In genomic region chr12:29148958-29149690, GRCh38 we compare ENCODE assay signal across 8 cellular contexts. TPM values are rescaled to one million over a fixed set of nuclear protein-coding genes. Genes with fewer than 3 reads are reported as not detected.
DNase-seq lines count a peak whose midpoint lies in the region; ATAC-seq and TF ChIP-seq lines count a peak whose summit lies in the region.

TSS of gene FAR2 (plus strand) at chr12:29149278. CDS start at chr12:29270450, 121,172 bp downstream.

- H3K4me3 Mint-ChIP-seq in activated CD4-positive, alpha-beta T cell treated with anti-CD3 and anti-CD28 coated beads, Interleukin-2, amount 10 ng/mL, durations not matched to agents 24 days and 14 days: peak within 1 kb of the TSS; percentile 95

- H3K4me3 ChIP-seq in NB4 (ENCODE audit: low read depth, low read length) (peak within 1 kb of the TSS; percentile 84), right lobe of liver (peak within 1 kb of the TSS; percentile 53 to 62 (median 58))

- peak; percentile 63 for DNase-seq in DMS79 (lab: John Stamatoyannopoulos, UW)
- peak; percentile 98 for DNase-seq in NB4 (ENCODE audit: low read depth)
- peak; percentile 85 for DNase-seq in activated CD4-positive, alpha-beta T cell treated with anti-CD3 and anti-CD28 coated beads, Interleukin-2, amount 10 ng/mL, durations not matched to agents 24 days and 14 days
- peak in 1 of 2 donors; percentile 64 for DNase-seq in dermis microvascular lymphatic vessel endothelial cell (ENCODE audit: low read depth in 2 of 2)
- DNase-seq in right lobe of liver: peak; percentile 47 to 67 (median 54)
- peak; percentile 43 for DNase-seq in stimulated activated CD4-positive, alpha-beta T cell treated with anti-CD3 and anti-CD28 coated beads, Interleukin-4, amount 100 ng/mL, for 1 hour

- TF ChIP-seq CTCF in NB4 (IDR thresholded peaks at IDR 0.05; ENCODE audit: low read depth, low read length): no peak
- TF ChIP-seq CTCF in right lobe of liver (IDR thresholded peaks at IDR 0.05): no peak

- whole genome bisulfite sequencing in right lobe of liver (ENCODE audit: insufficient coverage, low coverage, low lambda C conversion rate, missing lambda C conversion rate): 2% methylated on average over 37 of the region's 66 CpGs

- no peaks in the 10 kb centered on the region for H3K36me3 ChIP-seq in right lobe of liver

- peaks cover 56% of the 10 kb centered on the region for H3K27me3 Mint-ChIP-seq in activated CD4-positive, alpha-beta T cell treated with anti-CD3 and anti-CD28 coated beads, Interleukin-2, amount 10 ng/mL, durations not matched to agents 24 days and 14 days

- intact Hi-C loops in activated CD4-positive, alpha-beta T cell treated with anti-CD3 and anti-CD28 coated beads, Interleukin-2, amount 10 ng/mL, durations not matched to agents 24 days and 14 days (cut with micrococcal nuclease): loop anchor here (2.0 to 5.0 kb wide), 3 partner anchors 46 to 232 kb away; partner anchors contain the start of gene ERGIC2
- intact Hi-C loops in right lobe of liver (cut with DNase I): no loop called here

- H3K27ac ChIP-seq in right lobe of liver: peak within 1 kb of the TSS; percentile 3 to 69 (median 51)

- H3K4me1 Mint-ChIP-seq in activated CD4-positive, alpha-beta T cell treated with anti-CD3 and anti-CD28 coated beads, Interleukin-2, amount 10 ng/mL, durations not matched to agents 24 days and 14 days: peaks cover 17% of the 10 kb centered on the region

- H3K36me3 Mint-ChIP-seq in activated CD4-positive, alpha-beta T cell treated with anti-CD3 and anti-CD28 coated beads, Interleukin-2, amount 10 ng/mL, durations not matched to agents 24 days and 14 days (ENCODE audit: low read depth): peaks cover 2% of the 10 kb centered on the region

- no peaks in the 10 kb centered on the region for H3K27me3 ChIP-seq in right lobe of liver

- ATAC-seq in GM21515 (IDR thresholded peaks at IDR 0.05; ENCODE audit: unreplicated experiment) (peak; percentile 42), right lobe of liver (peak; percentile 69 to 74 (median 72)), HG03378 (IDR thresholded peaks at IDR 0.05; ENCODE audit: unreplicated experiment) (no peak)

- H3K9me3 Mint-ChIP-seq in activated CD4-positive, alpha-beta T cell treated with anti-CD3 and anti-CD28 coated beads, Interleukin-2, amount 10 ng/mL, durations not matched to agents 24 days and 14 days: peaks cover 7% of the 10 kb centered on the region

- TF ChIP-seq POLR2A in NB4 (IDR thresholded peaks at IDR 0.05; ENCODE audit: extremely low read depth, insufficient read length) (peak; percentile 97), right lobe of liver (IDR thresholded peaks at IDR 0.05) (no peak)

- peaks cover 0 to 10% (median 0%) of the 10 kb centered on the region in 4 donors for H3K4me1 ChIP-seq in right lobe of liver

- H3K27ac Mint-ChIP-seq in activated CD4-positive, alpha-beta T cell treated with anti-CD3 and anti-CD28 coated beads, Interleukin-2, amount 10 ng/mL, durations not matched to agents 24 days and 14 days: peak within 1 kb of the TSS; percentile 93

- H3K9me3 ChIP-seq in right lobe of liver: no peaks in the 10 kb centered on the region

RNA-seq across cellular contexts. Expression of gene FAR2, which starts in this region (rescaled TPM):
- total RNA-seq in activated CD4-positive, alpha-beta T cell treated with anti-CD3 and anti-CD28 coated beads, Interleukin-2, amount 10 ng/mL, durations not matched to agents 24 days and 14 days: 4.4 and 5.2 TPM in 2 replicates
- total RNA-seq in dermis microvascular lymphatic vessel endothelial cell (58.2 and 80.8 TPM in 2 replicates), right lobe of liver (1 to 10 TPM in 5 of 6 experiments, under 1 TPM in 1; 0.87 to 3.4 (median 1.9) TPM)
